In the genomic region with DNA sequence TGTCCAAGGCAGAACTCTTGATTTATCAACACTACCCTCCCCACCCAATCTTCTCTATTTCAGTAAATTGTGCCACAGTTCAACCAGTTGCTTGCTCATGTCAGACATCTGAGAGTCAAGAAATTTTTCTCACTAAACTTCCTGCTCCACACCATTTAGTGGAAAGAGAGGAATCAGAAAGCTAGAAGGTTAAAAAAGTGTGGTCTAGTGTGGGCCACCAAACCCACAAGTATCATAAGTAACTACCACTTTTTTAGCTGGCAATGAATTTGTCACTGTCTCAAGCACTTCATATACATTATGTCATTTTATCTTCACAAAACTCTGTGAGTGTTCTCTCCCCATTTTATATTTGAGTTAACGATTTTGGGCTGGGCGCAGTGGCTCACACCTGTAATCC, we compare ENCODE assay signal across 27 cellular contexts. TPM values are rescaled to one million over a fixed set of nuclear protein-coding genes. Genes with fewer than 3 reads are reported as not detected.
"Had no signal": no experiment of that assay in that cellular context is flagged by ENCODE, and none has a peak within 500 bp of the region (broad histone marks: within the 10 kb centered on the region; RNA-seq: fewer than 3 reads in every experiment).

No MANE protein-coding gene starts in this region.

- ATAC-seq: effector memory CD8-positive, alpha-beta T cell; foreskin keratinocyte; gastrocnemius medialis; heart left ventricle had no signal

- H3K36me3 ChIP-seq: brain microvascular endothelial cell, esophagus muscularis mucosa, gastrocnemius medialis, heart left ventricle had no signal

- H3K4me1 Mint-ChIP-seq: activated naive CD4-positive, alpha-beta T cell treated with anti-CD3 and anti-CD28 coated beads, Interleukin-2, amount 10 ng/mL, durations not matched to agents 7 days and 5 days; central memory CD8-positive, alpha-beta T cell had no signal

- H3K4me3 ChIP-seq: coronary artery, dorsolateral prefrontal cortex, esophagus muscularis mucosa, gastrocnemius medialis, heart left ventricle had no signal

- H3K27me3 Mint-ChIP-seq: dendritic cell treated with granulocyte-macrophage colony-stimulating factor and Interleukin-4, amounts not matched to agents 40 ng/mL and 50 ng/mL, for 4 days had no signal

- H3K27me3 ChIP-seq: brain microvascular endothelial cell, dorsolateral prefrontal cortex, esophagus muscularis mucosa, foreskin keratinocyte, gastrocnemius medialis, heart left ventricle had no signal

- DNase-seq: activated CD4-positive, alpha-beta T cell treated with anti-CD3 and anti-CD28 coated beads for 4 hours; activated CD4-positive, alpha-beta T cell treated with anti-CD3 and anti-CD28 coated beads, Interleukin-2, amount 50 U/mL, for 1 hour; activated CD4-positive, alpha-beta T cell treated with anti-CD3 and anti-CD28 coated beads, Interleukin-2, amount 50 U/mL, for 48 hours; activated CD4-positive, CD25-positive, alpha-beta regulatory T cell; activated CD4-positive, CD25-positive, alpha-beta regulatory T cell treated with anti-CD3 and anti-CD28 coated beads, Interleukin-2, amount 50 U/mL, for 72 hours; activated CD8-positive, alpha-beta memory T cell treated with anti-CD3 and anti-CD28 coated beads, Interleukin-2, amount 50 U/mL, for 4 hours; activated effector memory CD4-positive, alpha-beta T cell treated with anti-CD3 and anti-CD28 coated beads, Interleukin-2, amount 50 U/mL, for 16 hours; activated naive CD4-positive, alpha-beta T cell treated with anti-CD3 and anti-CD28 coated beads, Interleukin-2, amount 10 ng/mL, durations not matched to agents 7 days and 5 days; activated T-cell treated with anti-CD3 and anti-CD28 coated beads, Interleukin-2, amount 50 U/mL, for 1 hour; amniotic stem cell; anterior cingulate cortex; brain microvascular endothelial cell; dorsolateral prefrontal cortex; effector memory CD8-positive, alpha-beta T cell; erythroblast; foreskin keratinocyte; gastrocnemius medialis; glutamatergic neuron; heart left ventricle had no signal

- H3K27ac Mint-ChIP-seq: activated naive CD4-positive, alpha-beta T cell treated with anti-CD3 and anti-CD28 coated beads, Interleukin-2, amount 10 ng/mL, durations not matched to agents 7 days and 5 days; activated naive CD8-positive, alpha-beta T cell; activated T-helper 2 cell treated with anti-CD3 and anti-CD28 coated beads, Interferon-gamma antibody, Interleukin-2, Interleukin-4, amounts not matched to agents 10 μg/mL and 5 μg/mL and 100 μg/mL, durations not matched to agents 14 hours and 24 hours and 36 hours; dendritic cell treated with granulocyte-macrophage colony-stimulating factor and Interleukin-4, amounts not matched to agents 40 ng/mL and 50 ng/mL, for 4 days; effector memory CD8-positive, alpha-beta T cell had no signal

- H3K36me3 Mint-ChIP-seq: activated naive CD4-positive, alpha-beta T cell treated with anti-CD3 and anti-CD28 coated beads, Interleukin-2, amount 10 ng/mL, durations not matched to agents 7 days and 5 days had no signal

- H3K9me3 Mint-ChIP-seq: activated naive CD4-positive, alpha-beta T cell treated with anti-CD3 and anti-CD28 coated beads, Interleukin-2, amount 10 ng/mL, durations not matched to agents 7 days and 5 days; activated T-helper 2 cell treated with anti-CD3 and anti-CD28 coated beads, Interferon-gamma antibody, Interleukin-2, Interleukin-4, amounts not matched to agents 10 μg/mL and 5 μg/mL and 100 μg/mL, durations not matched to agents 14 hours and 24 hours and 36 hours; central memory CD8-positive, alpha-beta T cell; dendritic cell treated with granulocyte-macrophage colony-stimulating factor and Interleukin-4, amounts not matched to agents 40 ng/mL and 50 ng/mL, for 4 days; effector memory CD8-positive, alpha-beta T cell had no signal

- H3K27ac ChIP-seq: brain microvascular endothelial cell, coronary artery, dorsolateral prefrontal cortex, esophagus muscularis mucosa, foreskin keratinocyte, gastrocnemius medialis, heart left ventricle had no signal

- H3K4me1 ChIP-seq: esophagus muscularis mucosa, foreskin keratinocyte, gastrocnemius medialis, heart left ventricle had no signal

- H3K4me3 Mint-ChIP-seq: activated naive CD4-positive, alpha-beta T cell treated with anti-CD3 and anti-CD28 coated beads, Interleukin-2, amount 10 ng/mL, durations not matched to agents 7 days and 5 days; activated naive CD8-positive, alpha-beta T cell; central memory CD8-positive, alpha-beta T cell; dendritic cell treated with granulocyte-macrophage colony-stimulating factor and Interleukin-4, amounts not matched to agents 40 ng/mL and 50 ng/mL, for 4 days; effector memory CD8-positive, alpha-beta T cell had no signal

RNA-seq across cellular contexts. Expression of gene MSTN, which starts 16.6 kb away (rescaled TPM):
- total RNA-seq: activated T-helper 2 cell treated with anti-CD3 and anti-CD28 coated beads, Interferon-gamma antibody, Interleukin-2, Interleukin-4, amounts not matched to agents 10 μg/mL and 5 μg/mL and 100 μg/mL, durations not matched to agents 14 hours and 24 hours and 36 hours; astrocyte; bronchial epithelial cell; foreskin keratinocyte had no signal
- polyA plus RNA-seq: foreskin keratinocyte had no signal
